24 cellular contexts compared by ENCODE assay signal in the genomic region with DNA sequence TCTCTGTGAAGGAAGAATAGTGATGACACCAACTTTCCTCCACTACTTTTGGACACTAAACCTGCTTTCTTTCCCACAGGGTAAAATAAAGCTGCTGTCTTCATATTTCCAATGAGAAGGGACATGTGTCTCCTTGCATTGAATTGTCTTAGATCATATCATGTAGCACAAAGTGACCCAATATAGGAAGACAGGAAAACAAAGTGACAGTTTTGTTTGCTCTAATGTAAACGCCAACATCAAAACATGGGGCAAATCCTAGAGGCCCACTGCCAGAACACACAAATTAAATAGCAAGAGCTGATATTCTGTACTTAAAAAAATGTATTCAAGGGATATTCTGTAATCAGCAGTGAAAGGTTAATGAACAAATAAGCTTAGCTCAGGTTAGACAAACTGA. TPM values are rescaled to one million over a fixed set of nuclear protein-coding genes. Genes with fewer than 3 reads are reported as not detected.
DNase-seq lines count a peak whose midpoint lies in the region; ATAC-seq, FAIRE-seq and TF ChIP-seq lines count a peak whose summit lies in the region.
"Had no signal": no experiment of that assay in that cellular context is flagged by ENCODE, and none has a peak within 500 bp of the region (broad histone marks: within the 10 kb centered on the region; RNA-seq: fewer than 3 reads in every experiment).

No MANE protein-coding gene starts in this region.

- H3K36me3 ChIP-seq in adrenal gland (replicated peaks in 1 of 2): no peaks in the 10 kb centered on the region

- H3K36me3 Mint-ChIP-seq in activated T-cell treated with anti-CD3 and anti-CD28 coated beads, Interleukin-2, amount 50 U/mL, for 24 hours (ENCODE audit: low read depth): peaks cover 44% of the 10 kb centered on the region
- H3K36me3 Mint-ChIP-seq in activated T-cell treated with anti-CD3 and anti-CD28 coated beads, Interleukin-2, amount 50 U/mL, for 72 hours (ENCODE audit: insufficient read depth in 2 of 2): peaks cover 4 to 11% of the 10 kb centered on the region in 2 donors
- peaks cover 13% of the 10 kb centered on the region for H3K36me3 Mint-ChIP-seq in central memory CD8-positive, alpha-beta T cell (ENCODE audit: insufficient read depth)
- H3K36me3 Mint-ChIP-seq in progenitor cell of endocrine pancreas (ENCODE audit: insufficient read depth): no peaks in the 10 kb centered on the region

- no peaks in the 10 kb centered on the region for H3K27me3 ChIP-seq in adrenal gland

- WGBS in adrenal gland, 4 donors: 79 to 92% (median 88%) methylated on average over 1 of the region's 1 CpG

- no peak for TF ChIP-seq POLR2A in adrenal gland (IDR thresholded peaks at IDR 0.05)

- H3K4me1 Mint-ChIP-seq in activated T-cell treated with anti-CD3 and anti-CD28 coated beads, Interleukin-2, amount 50 U/mL, for 24 hours (ENCODE audit: low read depth): peaks cover 85% of the 10 kb centered on the region
- peaks cover 68% of the 10 kb centered on the region for H3K4me1 Mint-ChIP-seq in activated T-cell treated with anti-CD3 and anti-CD28 coated beads, Interleukin-2, amount 50 U/mL, for 72 hours (ENCODE audit: low read depth)
- peaks cover 71% of the 10 kb centered on the region for H3K4me1 Mint-ChIP-seq in central memory CD8-positive, alpha-beta T cell
- H3K4me1 Mint-ChIP-seq in progenitor cell of endocrine pancreas (ENCODE audit: low read depth): peaks cover 5% of the 10 kb centered on the region

- H3K27ac Mint-ChIP-seq in activated T-cell treated with anti-CD3 and anti-CD28 coated beads, Interleukin-2, amount 50 U/mL, for 24 hours: peak overlapping the region; percentile 52
- no peak overlapping the region for H3K27ac Mint-ChIP-seq in activated T-cell treated with anti-CD3 and anti-CD28 coated beads, Interleukin-2, amount 50 U/mL, for 72 hours
- H3K27ac Mint-ChIP-seq in central memory CD8-positive, alpha-beta T cell (ENCODE audit: low read depth): peak overlapping the region; percentile 84
- H3K27ac Mint-ChIP-seq in progenitor cell of endocrine pancreas: peak overlapping the region; percentile 6

- intact Hi-C loops in adrenal gland (cut with DNase I): no loop called here

- H3K4me3 Mint-ChIP-seq in activated T-cell treated with anti-CD3 and anti-CD28 coated beads, Interleukin-2, amount 50 U/mL, for 24 hours: no peak overlapping the region
- H3K4me3 Mint-ChIP-seq in activated T-cell treated with anti-CD3 and anti-CD28 coated beads, Interleukin-2, amount 50 U/mL, for 72 hours: no peak overlapping the region
- H3K4me3 Mint-ChIP-seq in central memory CD8-positive, alpha-beta T cell: no peak overlapping the region
- H3K4me3 Mint-ChIP-seq in progenitor cell of endocrine pancreas (ENCODE audit: low read depth): no peak overlapping the region

- no peak for ATAC-seq in activated T-cell treated with anti-CD3 and anti-CD28 coated beads, Interleukin-2, amount 50 U/mL, for 72 hours (replicated peaks in 1 of 2)
- ATAC-seq in central memory CD8-positive, alpha-beta T cell (replicated peaks; ENCODE audit: extremely low read depth, poor library complexity, severe bottlenecking): no peak
- ATAC-seq: HCT116, Panc1 had no signal

- no peaks in the 10 kb centered on the region for H3K27me3 Mint-ChIP-seq in activated T-cell treated with anti-CD3 and anti-CD28 coated beads, Interleukin-2, amount 50 U/mL, for 24 hours
- H3K27me3 Mint-ChIP-seq in activated T-cell treated with anti-CD3 and anti-CD28 coated beads, Interleukin-2, amount 50 U/mL, for 72 hours (ENCODE audit: low read depth): no peaks in the 10 kb centered on the region
- H3K27me3 Mint-ChIP-seq in central memory CD8-positive, alpha-beta T cell: no peaks in the 10 kb centered on the region
- H3K27me3 Mint-ChIP-seq in progenitor cell of endocrine pancreas: peaks cover 4% of the 10 kb centered on the region

- TF ChIP-seq CTCF in D721Med (IDR thresholded peaks at IDR 0.05; ENCODE audit: insufficient read depth, missing control alignments) (no peak), progenitor cell of endocrine pancreas (IDR thresholded peaks at IDR 0.05; ENCODE audit: unreplicated experiment) (no peak), adrenal gland (IDR thresholded peaks at IDR 0.05) (no peak)

- FAIRE-seq in D721Med (lab: Jason Lieb, UNC): peak; percentile 16
- FAIRE-seq: H1, HTR-8/SVneo had no signal

- H3K4me3 ChIP-seq in adrenal gland: no peak overlapping the region

- no peak overlapping the region for H3K27ac ChIP-seq in adrenal gland
- H3K27ac ChIP-seq: C4-2B, KMS-11 had no signal

- H3K9me3 Mint-ChIP-seq in activated T-cell treated with anti-CD3 and anti-CD28 coated beads, Interleukin-2, amount 50 U/mL, for 24 hours: no peaks in the 10 kb centered on the region
- H3K9me3 Mint-ChIP-seq in activated T-cell treated with anti-CD3 and anti-CD28 coated beads, Interleukin-2, amount 50 U/mL, for 72 hours: no peaks in the 10 kb centered on the region
- no peaks in the 10 kb centered on the region for H3K9me3 Mint-ChIP-seq in central memory CD8-positive, alpha-beta T cell
- no peaks in the 10 kb centered on the region for H3K9me3 Mint-ChIP-seq in progenitor cell of endocrine pancreas (ENCODE audit: low read depth)

- no peaks in the 10 kb centered on the region for H3K9me3 ChIP-seq in adrenal gland (replicated peaks in 1 of 3)
- H3K9me3 ChIP-seq: SK-N-SH had no signal

- no peak for DNase-seq in activated T-cell treated with anti-CD3 and anti-CD28 coated beads, Interleukin-2, amount 50 U/mL, for 24 hours
- DNase-seq in activated T-cell treated with anti-CD3 and anti-CD28 coated beads, Interleukin-2, amount 50 U/mL, for 72 hours: no peak
- no peak for DNase-seq in D721Med (ENCODE audit: insufficient read length, low spot score)
- DNase-seq in central memory CD8-positive, alpha-beta T cell (ENCODE audit: low spot score in 2 of 2): no peak
- DNase-seq in progenitor cell of endocrine pancreas (ENCODE audit: low spot score, unreplicated experiment): no peak
- no peak for DNase-seq in UCSD-AML1 (lab: John Stamatoyannopoulos, UW; ENCODE audit: unreplicated experiment)
- DNase-seq in islet precursor cell: no peak
- DNase-seq in adrenal gland: no peak
- DNase-seq: 8988T, AML-193, GDM1, NCI-H1105 treated with DMSO at 0.1 percent for 48 hours, NCI-H2081, NCI-H2171 treated with DMSO at 0.1 percent for 48 hours, NCI-H524 treated with DMSO at 0.1 percent for 48 hours, NCI-H82, SIG-M5, SK-N-SH had no signal

- H3K4me1 ChIP-seq in adrenal gland (replicated peaks in 1 of 2): peaks cover 0 to 9% of the 10 kb centered on the region in 2 donors

RNA-seq across cellular contexts. Expression of a gene that starts 36.1 kb away (rescaled TPM):
- 100 to 1,000 TPM in 1 of 2 donors, 10 to 100 TPM in 1; 94.6 to 111 TPM for total RNA-seq in activated T-cell treated with anti-CD3 and anti-CD28 coated beads, Interleukin-2, amount 50 U/mL, for 72 hours
- total RNA-seq in progenitor cell of endocrine pancreas (not detected in 2 replicates), adrenal gland (10 to 100 TPM in 5 of 8 donors, 1 to 10 TPM in 3; 4.7 to 33.8 (median 10.6) TPM)
- polyA plus RNA-seq in adrenal gland: 10 to 100 TPM in 1 of 3 donors, 1 to 10 TPM in 2; 7.5 to 13.0 (median 8.3) TPM
- total RNA-seq: H1 had no signal
- polyA plus RNA-seq: H1, SK-N-SH had no signal
